ENCODE assay signal across 14 cellular contexts in the genomic region with DNA sequence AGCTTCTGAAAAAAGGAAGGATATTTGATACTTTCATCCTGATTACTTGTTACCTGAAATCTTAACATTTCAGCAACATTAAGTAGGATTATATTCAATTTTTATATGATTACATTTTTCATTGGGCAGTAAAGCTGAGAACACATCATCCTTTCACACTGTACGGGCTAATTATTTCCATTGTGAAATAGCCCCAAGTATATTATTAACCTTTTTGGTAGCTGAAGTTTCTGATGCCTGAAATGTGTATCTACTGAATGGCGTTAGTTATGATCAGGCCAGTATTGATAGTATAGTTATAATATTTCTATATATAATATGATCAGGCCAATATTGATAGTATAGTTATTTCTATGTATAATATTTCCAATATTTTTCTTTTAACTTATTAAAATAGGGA. TPM values are rescaled to one million over a fixed set of nuclear protein-coding genes. Genes with fewer than 3 reads are reported as not detected.
DNase-seq lines count a peak whose midpoint lies in the region; ATAC-seq, FAIRE-seq and TF ChIP-seq lines count a peak whose summit lies in the region.
"Had no signal": no experiment of that assay in that cellular context is flagged by ENCODE, and none has a peak within 500 bp of the region (broad histone marks: within the 10 kb centered on the region; RNA-seq: fewer than 3 reads in every experiment).

No MANE protein-coding gene starts in this region.

- POLR2A ChIA-PET in A549 (lab: Yijun Ruan, JAX) (no interaction called here), OCI-LY7 (lab: Charles Lee) (interaction anchor here (0.6 to 1.5 kb wide), 3 partner anchors 11 to 75 kb away, joined by 3 to 7 read pairs (median 3); a partner anchor contains a TSS)

- FAIRE-seq in A549 (lab: Jason Lieb, UNC) (no peak), GM19239 (lab: Jason Lieb, UNC) (peak; percentile 55)

- DNase-seq in A549 (ENCODE audit: low read depth in 1 of 2, low spot score in 1 of 2) (no peak), GM19239 (ENCODE audit: insufficient read length, low spot score) (no peak), OCI-LY7 (ENCODE audit: low spot score) (no peak), kidney tubule cell (ENCODE audit: low spot score) (peak; percentile 32), NCI-H2227 treated with DMSO at 0.1 percent for 48 hours (lab: John Stamatoyannopoulos, UW) (no peak), colonic mucosa (no peak), cerebellar cortex (ENCODE audit: low spot score) (no peak)
- DNase-seq: CD4-positive, CD25-positive, alpha-beta regulatory T cell; DMS 273 treated with DMSO at 0.1 percent for 48 hours; IMR-90; KBM-7 had no signal

- no peaks in the 10 kb centered on the region for H3K9me2 ChIP-seq in OCI-LY7 (ENCODE audit: insufficient read depth, low read length)

- 57% methylated on average over 2 of the region's 2 CpGs for WGBS in A549 (ENCODE audit: missing lambda C conversion rate)

- CTCF ChIA-PET in A549 (lab: Yijun Ruan, JAX) (interaction anchor here (0.9 to 2.2 kb wide), 4 partner anchors 19 to 137 kb away, joined by 3 to 14 read pairs (median 6); no protein-coding TSS in a partner anchor), OCI-LY7 (lab: Charles Lee; ENCODE audit: unreplicated experiment) (no interaction called here)

- peak overlapping the region; percentile 4; the same call in 1 of the 3 replicates for H3K4me2 ChIP-seq in A549
- H3K4me2 ChIP-seq in OCI-LY7 (ENCODE audit: low read length): no peak overlapping the region
- H3K4me2 ChIP-seq: BLaER1 treated with 17β-estradiol and CSF1 and Interleukin-3, amounts not matched to agents 10 nM and 100 nM had no signal

- no peak for TF ChIP-seq EP300 in A549 (IDR thresholded peaks at IDR 0.05)

- H3K9me3 ChIP-seq in A549 (no peaks in the 10 kb centered on the region), OCI-LY7 (ENCODE audit: low read length) (no peaks in the 10 kb centered on the region), colonic mucosa (no peaks in the 10 kb centered on the region)
- H3K9me3 ChIP-seq: BLaER1 treated with 17β-estradiol and CSF1 and Interleukin-3, amounts not matched to agents 10 nM and 100 nM had no signal

- H3K27ac ChIP-seq in A549: no peak overlapping the region
- H3K27ac ChIP-seq in OCI-LY7 (ENCODE audit: low read depth, low read length, poor library complexity, severe bottlenecking): no peak overlapping the region
- H3K27ac ChIP-seq in colonic mucosa: no peak overlapping the region
- H3K27ac ChIP-seq: 22Rv1; BLaER1 treated with 17β-estradiol and CSF1 and Interleukin-3, amounts not matched to agents 10 nM and 100 nM had no signal

- TF ChIP-seq CTCF in A549 (IDR thresholded peaks at IDR 0.05) (no peak), OCI-LY7 (conservative IDR thresholded peaks at IDR 0.05; ENCODE audit: low read length) (no peak), colonic mucosa (IDR thresholded peaks at IDR 0.05) (no peak)

- H3K4me1 ChIP-seq in A549 (peaks cover 15% of the 10 kb centered on the region), OCI-LY7 (ENCODE audit: insufficient read depth, low read length, poor library complexity, severe bottlenecking) (peaks cover 5% of the 10 kb centered on the region), colonic mucosa (no peaks in the 10 kb centered on the region)

- no peak overlapping the region for H2AFZ ChIP-seq in OCI-LY7 (ENCODE audit: low read length)

- BruUV-seq in OCI-LY7 (replicated peaks; lab: Mats Ljungman, UMichigan): TSS peak; percentile 23

- ATAC-seq in A549: no peak

- no peaks in the 10 kb centered on the region for H4K20me1 ChIP-seq in OCI-LY7 (ENCODE audit: insufficient read depth, low read length)

- no peak overlapping the region for H3K9ac ChIP-seq in colonic mucosa (ENCODE audit: low read depth in 2 of 2, low read length in 2 of 2)
- H3K9ac ChIP-seq: BLaER1 treated with 17β-estradiol and CSF1 and Interleukin-3, amounts not matched to agents 10 nM and 100 nM had no signal

- intact Hi-C loops in OCI-LY7 (cut with micrococcal nuclease; ENCODE audit: unreplicated experiment): no loop called here
- intact Hi-C loops in colonic mucosa (cut with DNase I): no loop called here

- H3K36me3 ChIP-seq in OCI-LY7 (ENCODE audit: insufficient read depth, low read length): peaks cover 11% of the 10 kb centered on the region
- H3K36me3 ChIP-seq in colonic mucosa: no peaks in the 10 kb centered on the region

- H3K79me2 ChIP-seq in OCI-LY7 (ENCODE audit: insufficient read depth, low read depth, low read length): peaks cover 49% of the 10 kb centered on the region

- TF ChIP-seq POLR2A in A549 (IDR thresholded peaks at IDR 0.05; ENCODE audit: low read length): no peak

- TF ChIP-seq RAD21 in A549 (conservative IDR thresholded peaks at IDR 0.05 in 1 of 2, IDR thresholded peaks at IDR 0.05 in 1 of 2): no peak

- no peaks in the 10 kb centered on the region for H3K27me3 ChIP-seq in colonic mucosa
- H3K27me3 ChIP-seq: BLaER1 treated with 17β-estradiol and CSF1 and Interleukin-3, amounts not matched to agents 10 nM and 100 nM had no signal

- H3K4me3 ChIP-seq in A549: no peak overlapping the region
- H3K4me3 ChIP-seq in OCI-LY7 (ENCODE audit: low read depth, low read length, poor library complexity, severe bottlenecking): no peak overlapping the region
- H3K4me3 ChIP-seq in colonic mucosa: no peak overlapping the region
- H3K4me3 ChIP-seq: BLaER1 treated with 17β-estradiol and CSF1 and Interleukin-3, amounts not matched to agents 10 nM and 100 nM had no signal

TF ChIP-seq in A549, 52 proteins besides CTCF, POLR2A, EP300 and RAD21:
- TF ChIP-seq JUN (IDR thresholded peaks at IDR 0.05) (no peak), HDAC2 (IDR thresholded peaks at IDR 0.05) (no peak), KDM1A (IDR thresholded peaks at IDR 0.05; ENCODE audit: low read depth) (no peak), GATA3 (IDR thresholded peaks at IDR 0.05; ENCODE audit: borderline replicate concordance) (no peak)
- TF ChIP-seq, protein P1, sequence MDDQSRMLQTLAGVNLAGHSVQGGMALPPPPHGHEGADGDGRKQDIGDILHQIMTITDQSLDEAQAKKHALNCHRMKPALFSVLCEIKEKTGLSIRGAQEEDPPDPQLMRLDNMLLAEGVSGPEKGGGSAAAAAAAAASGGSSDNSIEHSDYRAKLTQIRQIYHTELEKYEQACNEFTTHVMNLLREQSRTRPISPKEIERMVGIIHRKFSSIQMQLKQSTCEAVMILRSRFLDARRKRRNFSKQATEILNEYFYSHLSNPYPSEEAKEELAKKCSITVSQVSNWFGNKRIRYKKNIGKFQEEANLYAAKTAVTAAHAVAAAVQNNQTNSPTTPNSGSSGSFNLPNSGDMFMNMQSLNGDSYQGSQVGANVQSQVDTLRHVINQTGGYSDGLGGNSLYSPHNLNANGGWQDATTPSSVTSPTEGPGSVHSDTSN (IDR thresholded peaks at IDR 0.05): no peak
- TF ChIP-seq, protein P2, sequence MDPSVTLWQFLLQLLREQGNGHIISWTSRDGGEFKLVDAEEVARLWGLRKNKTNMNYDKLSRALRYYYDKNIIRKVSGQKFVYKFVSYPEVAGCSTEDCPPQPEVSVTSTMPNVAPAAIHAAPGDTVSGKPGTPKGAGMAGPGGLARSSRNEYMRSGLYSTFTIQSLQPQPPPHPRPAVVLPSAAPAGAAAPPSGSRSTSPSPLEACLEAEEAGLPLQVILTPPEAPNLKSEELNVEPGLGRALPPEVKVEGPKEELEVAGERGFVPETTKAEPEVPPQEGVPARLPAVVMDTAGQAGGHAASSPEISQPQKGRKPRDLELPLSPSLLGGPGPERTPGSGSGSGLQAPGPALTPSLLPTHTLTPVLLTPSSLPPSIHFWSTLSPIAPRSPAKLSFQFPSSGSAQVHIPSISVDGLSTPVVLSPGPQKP (IDR thresholded peaks at IDR 0.05; ENCODE audit: low read depth, low read length): no peak

RNA-seq across cellular contexts. Expression of a gene that starts 10.1 kb away (rescaled TPM):
- 154 and 175 TPM in 2 replicates for polyA plus RNA-seq in A549 (2011; rRNA removed)
- 35.2 and 38.6 TPM in 2 replicates for polyA plus RNA-seq in A549 (2012; cell fraction: cytosol; rRNA removed)
- polyA plus RNA-seq in A549 (2012; cell fraction: nucleus; rRNA removed): 27.6 and 38.4 TPM in 2 replicates
- polyA plus RNA-seq in A549 (2017; fragmentation: RNase III; extraction: RNeasy Plus Mini Kit Qiagen cat#74134 plus additional on column Dnase treatment): 34.6 to 37.7 TPM (median 34.9 TPM) in 3 replicates
- polyA minus RNA-seq in A549 (2011; rRNA and poly(A)+ RNA removed): 90.6 and 109 TPM in 2 replicates
- 19.1 and 22.7 TPM in 2 replicates for total RNA-seq in OCI-LY7 (2014; rRNA removed; shearing (Covaris generic))
- 36.4 and 37.5 TPM in 2 replicates for total RNA-seq in OCI-LY7 (2022)
- 10 to 100 TPM; 17.2 to 21.9 TPM for total RNA-seq in colonic mucosa

RNA-seq across cellular contexts. Expression of a gene that starts 30.7 kb away (rescaled TPM):
- polyA plus RNA-seq in A549 (2011; rRNA removed): 35.5 and 40.5 TPM in 2 replicates
- 11.1 and 19.5 TPM in 2 replicates for polyA plus RNA-seq in A549 (2012; cell fraction: cytosol; rRNA removed)
- polyA plus RNA-seq in A549 (2012; cell fraction: nucleus; rRNA removed): 9.9 and 10.0 TPM in 2 replicates
- polyA plus RNA-seq in A549 (2017; fragmentation: RNase III; extraction: RNeasy Plus Mini Kit Qiagen cat#74134 plus additional on column Dnase treatment): 18.0 to 22.6 TPM (median 20.0 TPM) in 3 replicates
- polyA minus RNA-seq in A549 (2011; rRNA and poly(A)+ RNA removed): 28.7 and 32.3 TPM in 2 replicates
- 0.16 TPM in 1 of 2 replicates, not detected in the other for total RNA-seq in OCI-LY7 (2014; rRNA removed; shearing (Covaris generic))
- 0.76 and 1.1 TPM in 2 replicates for total RNA-seq in OCI-LY7 (2022)
- total RNA-seq in colonic mucosa: 10 to 100 TPM; 29.0 to 34.2 TPM
- total RNA-seq: CD4-positive, CD25-positive, alpha-beta regulatory T cell had no signal
- polyA plus RNA-seq: CD4-positive, CD25-positive, alpha-beta regulatory T cell had no signal

RNA-seq across cellular contexts. Expression of a gene that starts 40.4 kb away (rescaled TPM):
- polyA plus RNA-seq in A549 (2011; rRNA removed): 0.99 and 1.5 TPM in 2 replicates
- 3.4 and 5.1 TPM in 2 replicates for polyA plus RNA-seq in A549 (2012; cell fraction: cytosol; rRNA removed)
- polyA plus RNA-seq in A549 (2012; cell fraction: nucleus; rRNA removed): 5.8 and 8.4 TPM in 2 replicates
- polyA plus RNA-seq in A549 (2017; fragmentation: RNase III; extraction: RNeasy Plus Mini Kit Qiagen cat#74134 plus additional on column Dnase treatment): 2.2 to 2.8 TPM (median 2.8 TPM) in 3 replicates
- 0.66 and 0.83 TPM in 2 replicates for polyA minus RNA-seq in A549 (2011; rRNA and poly(A)+ RNA removed)
- total RNA-seq in OCI-LY7 (2014; rRNA removed; shearing (Covaris generic)): 0.19 and 0.21 TPM in 2 replicates
- 0.17 TPM in 1 of 2 replicates, not detected in the other for total RNA-seq in OCI-LY7 (2022)
- total RNA-seq in colonic mucosa: not detected
- total RNA-seq: CD4-positive, CD25-positive, alpha-beta regulatory T cell; HT-29 had no signal
- polyA plus RNA-seq: CD4-positive, CD25-positive, alpha-beta regulatory T cell had no signal

RNA-seq across cellular contexts. Expression of a gene that starts 54.3 kb away (rescaled TPM):
- polyA plus RNA-seq in A549 (2011; rRNA removed) (50.0 and 56.4 TPM in 2 replicates), A549 (2017; fragmentation: RNase III; extraction: RNeasy Plus Mini Kit Qiagen cat#74134 plus additional on column Dnase treatment) (49.3 to 59.3 TPM (median 55.5 TPM) in 3 replicates)
- 108 and 115 TPM in 2 replicates for polyA plus RNA-seq in A549 (2012; cell fraction: cytosol; rRNA removed)
- polyA plus RNA-seq in A549 (2012; cell fraction: nucleus; rRNA removed): 170 and 181 TPM in 2 replicates
- polyA minus RNA-seq in A549 (2011; rRNA and poly(A)+ RNA removed): 41.0 and 46.7 TPM in 2 replicates
- 116 and 150 TPM in 2 replicates for total RNA-seq in OCI-LY7 (2014; rRNA removed; shearing (Covaris generic))
- total RNA-seq in OCI-LY7 (2022) (141 and 176 TPM in 2 replicates), colonic mucosa (10 to 100 TPM; 11.8 to 51.8 TPM)

Comparison
In these comparisons a context has a peak if more than half of its experiments do, and no peak if none do; other contexts are left out.
1. RNA of a gene that starts 30.7 kb away (total RNA-seq): 29.0 to 34.2 TPM in colonic mucosa; 0.16 to 1.1 TPM in OCI-LY7; every median in the first group is over 10 times any median in the second.